ENCODE assay signal across 15 cellular contexts in genomic region chr9:95785209-95785608, GRCh38.
A peak's percentile ranks its signal among the peaks of the same experiment; 100 is the strongest.
DNase-seq lines count a peak whose midpoint lies in the region; ATAC-seq and TF ChIP-seq lines count a peak whose summit lies in the region.
"Had no signal": no experiment of that assay in that cellular context is flagged by ENCODE, and none has a peak within 500 bp of the region (broad histone marks: within the 10 kb centered on the region; RNA-seq: fewer than 3 reads in every experiment).

No MANE protein-coding gene starts in this region.

- H3K9me3 Mint-ChIP-seq in progenitor cell of endocrine pancreas (ENCODE audit: low read depth): no peaks in the 10 kb centered on the region
- H3K9me3 Mint-ChIP-seq: CD4-positive, alpha-beta T cell had no signal

- no peaks in the 10 kb centered on the region for H3K36me3 Mint-ChIP-seq in progenitor cell of endocrine pancreas (ENCODE audit: insufficient read depth)

- DNase-seq in AG08396 (ENCODE audit: low spot score): peak; percentile 37
- peak; percentile 73 for DNase-seq in H4 (ENCODE audit: low spot score)
- peak; percentile 17 for DNase-seq in astrocyte of the hippocampus (ENCODE audit: low read depth, low spot score)
- peak; percentile 30 for DNase-seq in glomerular visceral epithelial cell (ENCODE audit: extremely low spot score)
- DNase-seq in progenitor cell of endocrine pancreas (ENCODE audit: low spot score, unreplicated experiment): no peak
- DNase-seq in mucosa of gallbladder (ENCODE audit: low spot score): no peak
- DNase-seq: 8988T; Calu3; CD4-positive, alpha-beta T cell; DMS153; DND-41 had no signal

- no peak overlapping the region for H3K4me3 Mint-ChIP-seq in progenitor cell of endocrine pancreas (ENCODE audit: low read depth)
- H3K4me3 Mint-ChIP-seq: B cell; CD4-positive, alpha-beta T cell had no signal

- peaks cover 4% of the 10 kb centered on the region for H3K27me3 Mint-ChIP-seq in progenitor cell of endocrine pancreas
- H3K27me3 Mint-ChIP-seq: CD4-positive, alpha-beta T cell had no signal

- no peak overlapping the region for H3K27ac Mint-ChIP-seq in progenitor cell of endocrine pancreas
- H3K27ac Mint-ChIP-seq: B cell; CD4-positive, alpha-beta T cell had no signal

- no peak for ATAC-seq in HG02571 (IDR thresholded peaks at IDR 0.05; ENCODE audit: unreplicated experiment)
- ATAC-seq: GM12878, HCT116 had no signal

- no peak for TF ChIP-seq CTCF in progenitor cell of endocrine pancreas (IDR thresholded peaks at IDR 0.05; ENCODE audit: unreplicated experiment)

- H3K4me1 Mint-ChIP-seq in progenitor cell of endocrine pancreas (ENCODE audit: low read depth): no peaks in the 10 kb centered on the region
- H3K4me1 Mint-ChIP-seq: B cell had no signal

Comparison
In these comparisons a context has a peak if more than half of its experiments do, and no peak if none do; other contexts are left out.
1. DNase-seq: peak in AG08396 (single experiment), H4 (single experiment), astrocyte of the hippocampus (single experiment) and glomerular visceral epithelial cell (single experiment); none in progenitor cell of endocrine pancreas (single experiment) and mucosa of gallbladder (single experiment).